Comparison of ENCODE assay signal across 8 cellular contexts in genomic region chr2:39778233-39778632, GRCh38. TPM values are rescaled to one million over a fixed set of nuclear protein-coding genes. Genes with fewer than 3 reads are reported as not detected.
DNase-seq lines count a peak whose midpoint lies in the region; ATAC-seq, FAIRE-seq and TF ChIP-seq lines count a peak whose summit lies in the region.

No MANE protein-coding gene starts in this region.

- H3K4me3 Mint-ChIP-seq in neural progenitor cell = peak overlapping the region; percentile 91

- no peak overlapping the region for H3K4ac ChIP-seq in H1 (replicated peaks; ENCODE audit: insufficient read length, low read depth, low read length)

- no peaks in the 10 kb centered on the region for H3F3A ChIP-seq in neural progenitor cell (ENCODE audit: low read depth)

- H3K27ac ChIP-seq in H1 (ENCODE audit: low read depth, low read length) (no peak overlapping the region), neural progenitor cell (no peak overlapping the region), small intestine (ENCODE audit: low read depth in 1 of 2, low read length in 1 of 2) (no peak overlapping the region)

- no peak for TF ChIP-seq CTCF in GM12875 (IDR thresholded peaks at IDR 0.05; ENCODE audit: borderline replicate concordance, insufficient read depth, low read depth, low read length)
- no peak for TF ChIP-seq CTCF in NB4 (IDR thresholded peaks at IDR 0.05; ENCODE audit: low read depth, low read length)
- TF ChIP-seq CTCF in H1 (IDR thresholded peaks at IDR 0.05; ENCODE audit: control extremely low read depth in 1 of 3, insufficient read depth in 1 of 3, low read depth in 1 of 3, low read length in 3 of 3) = no peak
- TF ChIP-seq CTCF in neural progenitor cell (IDR thresholded peaks at IDR 0.05) = no peak

- peaks cover 2 to 5% (median 3%) of the 10 kb centered on the region in 4 experiments; a peak in 5 of 7 replicates for H3K4me1 ChIP-seq in H1 (replicated peaks in 1 of 4; ENCODE audit: control insufficient read depth in 3 of 4, insufficient read depth in 4 of 4, low read length in 3 of 4)
- H3K4me1 ChIP-seq in neural progenitor cell = peaks cover 12% of the 10 kb centered on the region
- H3K4me1 ChIP-seq in small intestine (ENCODE audit: control insufficient read depth in 2 of 2, insufficient read depth in 1 of 2, low read depth in 1 of 2, low read length in 1 of 2) = peaks cover 0 to 3% of the 10 kb centered on the region in 2 donors

- H4K91ac ChIP-seq in H1 (replicated peaks; ENCODE audit: insufficient read length, low read length) = no peak overlapping the region

- no peaks in the 10 kb centered on the region; the same call in 1 of the 2 replicates for H3K23me2 ChIP-seq in H1 (ENCODE audit: low read depth, low read length)

- no peak overlapping the region for H2BK5ac ChIP-seq in H1 (ENCODE audit: low read depth, low read length)

- DNase-seq in NB4 (ENCODE audit: low read depth) = no peak
- DNase-seq in H1 (ENCODE audit: low read depth in 1 of 2, low spot score in 2 of 2) = no peak
- DNase-seq in neural progenitor cell (ENCODE audit: low spot score) = no peak
- no peak for DNase-seq in stimulated activated CD4-positive, alpha-beta T cell treated with anti-CD3 and anti-CD28 coated beads, Interleukin-12 subunit alpha, Interleukin-12 subunit beta, amount 100 ng/mL, for 4 hours
- no peak for DNase-seq in DMS153 (lab: John Stamatoyannopoulos, UW)
- DNase-seq in small intestine = no peak

- H3K79me2 ChIP-seq in H1 (ENCODE audit: control insufficient read depth in 1 of 2, insufficient read depth in 2 of 2, low read length in 2 of 2) (peaks cover 0 to 52% of the 10 kb centered on the region in 2 experiments; a peak in 2 of 4 replicates), neural progenitor cell (ENCODE audit: low read depth) (peaks cover 53% of the 10 kb centered on the region)

- no peak for TF ChIP-seq RAD21 in H1 (IDR thresholded peaks at IDR 0.05 in 1 of 2, conservative IDR thresholded peaks at IDR 0.05 in 1 of 2; ENCODE audit: low read depth in 2 of 2, low read length in 2 of 2)

- no peak overlapping the region for H4K8ac ChIP-seq in H1 (ENCODE audit: extremely low read depth, insufficient read depth, low read length)

- POLR2A ChIA-PET in H1 (lab: Charles Lee; ENCODE audit: partially characterized antibody) = interaction anchor here (1.1 kb wide), 1 partner anchor 10 kb away, joined by 3 read pairs; no protein-coding TSS in a partner anchor

- no peak overlapping the region for H3K18ac ChIP-seq in H1 (ENCODE audit: extremely low read depth, low read length)

- H2BK15ac ChIP-seq in H1 (ENCODE audit: low read length) = no peak overlapping the region

- no peak overlapping the region for H3K14ac ChIP-seq in H1 (ENCODE audit: insufficient read length)

- no peak overlapping the region for H2BK20ac ChIP-seq in H1 (ENCODE audit: low read length)

- peak overlapping the region; percentile 86 for H3K4me3 ChIP-seq in GM12875 (ENCODE audit: low read depth, low read length)
- H3K4me3 ChIP-seq in NB4 (ENCODE audit: low read depth, low read length) = peak overlapping the region; percentile 87
- H3K4me3 ChIP-seq in H1 (ENCODE audit: extremely low read depth in 1 of 4, insufficient read depth in 2 of 4, low read depth in 3 of 4, low read length in 4 of 4) = peak overlapping the region; percentile 65 to 86 (median 70)
- peak overlapping the region; percentile 57 for H3K4me3 ChIP-seq in neural progenitor cell
- peak overlapping the region in 1 of 2 donors; percentile 90 for H3K4me3 ChIP-seq in small intestine (ENCODE audit: low read depth in 1 of 2, low read length in 2 of 2)

- H2BK12ac ChIP-seq in H1 (ENCODE audit: low read depth, low read length) = no peak overlapping the region

- H4K5ac ChIP-seq in H1 (ENCODE audit: insufficient read length, low read depth, low read length) = no peak overlapping the region

- H3K79me1 ChIP-seq in H1 (ENCODE audit: low read depth, low read length) = 0 out of 2 replicates have a peak, but pooled peaks cover 2% of the 10 kb centered on the region

- H2BK120ac ChIP-seq in H1 (replicated peaks; ENCODE audit: low read depth, low read length) = no peak overlapping the region

- CTCF ChIA-PET in H1 (lab: Charles Lee; ENCODE audit: partially characterized antibody) = interaction anchor here (1.0 kb wide), 1 partner anchor 9 kb away, joined by 3 read pairs; no protein-coding TSS in a partner anchor

- WGBS in H1 (ENCODE audit: extremely low coverage in 1 of 2, insufficient coverage in 1 of 2, insufficient read length in 1 of 2, insufficient replicate concordance in 2 of 2, low coverage in 1 of 2, low lambda C conversion rate in 2 of 2, missing lambda C conversion rate in 1 of 2), 2 experiments = 20% methylated on average over 2 of the region's 2 CpGs; no CpG with 5 or more reads in 1 of the 2 experiments
- WGBS in small intestine, 3 donors = 0 to 9% (median 3%) methylated on average over 2 of the region's 2 CpGs

- H2AFZ ChIP-seq in H1 (ENCODE audit: low read length) (no peak overlapping the region), neural progenitor cell (replicated peaks) (no peak overlapping the region)

- H3K36me3 ChIP-seq in H1 (ENCODE audit: control insufficient read depth in 2 of 4, insufficient read depth in 4 of 4, low read length in 3 of 4) (peaks cover 0 to 5% (median 2%) of the 10 kb centered on the region in 4 experiments; a peak in 3 of 8 replicates), neural progenitor cell (peaks cover 5% of the 10 kb centered on the region), small intestine (ENCODE audit: control insufficient read depth in 2 of 2, insufficient read depth in 2 of 2, low read length in 2 of 2) (no peaks in the 10 kb centered on the region)

- H3K9me3 ChIP-seq in H1 (ENCODE audit: insufficient read depth in 2 of 2, low read depth in 1 of 2, low read length in 1 of 2) (no peaks in the 10 kb centered on the region; a peak in 1 of 4 replicates), neural progenitor cell (ENCODE audit: low read depth) (no peaks in the 10 kb centered on the region), small intestine (ENCODE audit: control insufficient read depth, low read depth) (no peaks in the 10 kb centered on the region)

- no peak for TF ChIP-seq EP300 in H1 (IDR thresholded peaks at IDR 0.05; ENCODE audit: borderline replicate concordance in 1 of 2, low read depth in 2 of 2, low read length in 2 of 2)

- no peak for ATAC-seq in HG02763 (IDR thresholded peaks at IDR 0.05; ENCODE audit: unreplicated experiment)

- H4K20me1 ChIP-seq in H1 (replicated peaks in 1 of 2; ENCODE audit: control insufficient read depth in 1 of 2, insufficient read depth in 2 of 2, low read length in 2 of 2) (peaks cover 0 to 7% of the 10 kb centered on the region in 2 experiments), neural progenitor cell (ENCODE audit: low read depth) (peaks cover 4% of the 10 kb centered on the region)

- H3K56ac ChIP-seq in H1 (replicated peaks; ENCODE audit: insufficient read length, low read depth, low read length) = no peak overlapping the region

- H3K27me3 Mint-ChIP-seq in neural progenitor cell (ENCODE audit: insufficient read depth, low read depth) = no peaks in the 10 kb centered on the region

- no peak for TF ChIP-seq POLR2A in NB4 (IDR thresholded peaks at IDR 0.05; ENCODE audit: extremely low read depth, insufficient read length)
- TF ChIP-seq POLR2A in H1 (IDR thresholded peaks at IDR 0.05; ENCODE audit: control extremely low read depth in 1 of 2, low read depth in 2 of 2, low read length in 2 of 2) = no peak

- FAIRE-seq in H1 (lab: Jason Lieb, UNC) = no peak
- FAIRE-seq in small intestine (lab: Jason Lieb, UNC) = no peak

- no peak overlapping the region for H2AK5ac ChIP-seq in H1 (ENCODE audit: low read depth, low read length)

- peak overlapping the region; percentile 81 for H3K27ac Mint-ChIP-seq in neural progenitor cell

- H3K23ac ChIP-seq in H1 (ENCODE audit: insufficient read length) = no peak overlapping the region

- H3K4me2 ChIP-seq in H1 (ENCODE audit: insufficient read depth in 1 of 2, low read depth in 2 of 2, low read length in 2 of 2) (peak overlapping the region; percentile 68 to 69), neural progenitor cell (peak overlapping the region; percentile 89)

- H3K36me3 Mint-ChIP-seq in neural progenitor cell = peaks cover 25% of the 10 kb centered on the region

- H3K4me1 Mint-ChIP-seq in neural progenitor cell = peaks cover 26% of the 10 kb centered on the region

- H3K27me3 ChIP-seq in H1 (replicated peaks in 1 of 4; ENCODE audit: control insufficient read depth in 3 of 4, extremely low read depth in 1 of 4, insufficient read depth in 3 of 4, low read length in 3 of 4) (no peaks in the 10 kb centered on the region), neural progenitor cell (no peaks in the 10 kb centered on the region), small intestine (ENCODE audit: control insufficient read depth in 2 of 2, insufficient read depth in 2 of 2, low read length in 2 of 2) (no peaks in the 10 kb centered on the region)

- peak overlapping the region in 2 of 4 experiments; percentile 24 to 29; a peak in 1 of 7 replicates for H3K9ac ChIP-seq in H1 (replicated peaks in 1 of 4; ENCODE audit: extremely low read depth in 1 of 4, low read depth in 3 of 4, low read length in 3 of 4)
- H3K9ac ChIP-seq in neural progenitor cell = peak overlapping the region; percentile 21

- peaks cover 8% of the 10 kb centered on the region for H3K9me3 Mint-ChIP-seq in neural progenitor cell

TF ChIP-seq in H1, 55 proteins besides CTCF, POLR2A, EP300 and RAD21:
- no peak for TF ChIP-seq CHD1 (IDR thresholded peaks at IDR 0.05; ENCODE audit: low read depth, low read length)
- TF ChIP-seq BACH1 (IDR thresholded peaks at IDR 0.05; ENCODE audit: low read length) = no peak

RNA-seq across cellular contexts. Expression of gene THUMPD2, which starts 0.8 kb away (rescaled TPM):
- total RNA-seq in H1 (2021; fragmentation: NEBNext Ultra II Directional; extraction: Animal tissue kit (Norgen Biotek cat#: 25700)) = 15.5 and 17.0 TPM in 2 replicates
- polyA plus RNA-seq in H1 (2011; rRNA removed) = 3.8 and 8.6 TPM in 2 replicates
- 11.7 TPM for polyA plus RNA-seq in H1 (2011; cell fraction: cytosol; rRNA removed)
- 6.5 TPM for polyA plus RNA-seq in H1 (2011; cell fraction: nucleus; rRNA removed)
- 8.9 to 17.8 TPM (median 11.4 TPM) in 4 replicates for polyA plus RNA-seq in H1 (2012, experiment 1 of 2)
- polyA plus RNA-seq in H1 (2012, experiment 2 of 2) = 1.7 TPM
- polyA plus RNA-seq in H1 (2013, experiment 1 of 2) = 15.0 TPM
- 15.6 TPM for polyA plus RNA-seq in H1 (2013, experiment 2 of 2)
- polyA minus RNA-seq in H1 (2011; rRNA and poly(A)+ RNA removed) = 10.1 and 12.9 TPM in 2 replicates
- polyA minus RNA-seq in H1 (2011; cell fraction: cytosol; rRNA and poly(A)+ RNA removed) = 2.3 TPM
- 30.7 TPM for polyA minus RNA-seq in H1 (2011; cell fraction: nucleus; rRNA and poly(A)+ RNA removed)
- 12.4 and 21.8 TPM in 2 replicates for total RNA-seq in neural progenitor cell (ENCODE audit: low replicate concordance)
- 10 to 100 TPM in 1 of 3 donors, 1 to 10 TPM in 2; 6.5 to 10.7 (median 8.9) TPM for polyA plus RNA-seq in small intestine
